In genomic region chrX:17736478-17736855, GRCh38 we compare ENCODE assay signal across 8 cellular contexts. TPM values are rescaled to one million over a fixed set of nuclear protein-coding genes. Genes with fewer than 3 reads are reported as not detected.
DNase-seq lines count a peak whose midpoint lies in the region; ATAC-seq and TF ChIP-seq lines count a peak whose summit lies in the region.

No MANE protein-coding gene starts in this region.

- ATAC-seq in HG03342 (IDR thresholded peaks at IDR 0.05; ENCODE audit: unreplicated experiment): no peak
- ATAC-seq in HG03135 (IDR thresholded peaks at IDR 0.05; ENCODE audit: unreplicated experiment): no peak
- no peak for ATAC-seq in HG03039 (IDR thresholded peaks at IDR 0.05; ENCODE audit: unreplicated experiment)

- no peak overlapping the region for H3K14ac ChIP-seq in neuronal stem cell (ENCODE audit: low read length)

- H3K4me1 Mint-ChIP-seq in CD4-positive, alpha-beta memory T cell: peaks cover 11 to 33% (median 21%) of the 10 kb centered on the region in 4 donors

- H2AK5ac ChIP-seq in neuronal stem cell (ENCODE audit: low read depth, low read length): no peak overlapping the region

- H3K4me2 ChIP-seq in neuronal stem cell (ENCODE audit: insufficient read depth, low read length, poor library complexity, severe bottlenecking): no peak overlapping the region

- H3K27me3 ChIP-seq in CD4-positive, alpha-beta memory T cell (ENCODE audit: insufficient read depth, low read length): no peaks in the 10 kb centered on the region
- H3K27me3 ChIP-seq in Peyer's patch (no peaks in the 10 kb centered on the region), endocrine pancreas (ENCODE audit: control insufficient read depth, insufficient read depth, low read length) (no peaks in the 10 kb centered on the region), neuronal stem cell (ENCODE audit: control insufficient read depth in 3 of 3, insufficient read depth in 3 of 3, low read depth in 1 of 3, low read length in 3 of 3) (no peaks in the 10 kb centered on the region)

- no peaks in the 10 kb centered on the region for H3K9me3 ChIP-seq in CD4-positive, alpha-beta memory T cell (ENCODE audit: control insufficient read depth in 1 of 2, low read length in 2 of 2)
- no peaks in the 10 kb centered on the region for H3K9me3 ChIP-seq in Peyer's patch
- no peaks in the 10 kb centered on the region for H3K9me3 ChIP-seq in endocrine pancreas (ENCODE audit: control insufficient read depth, low read length)
- H3K9me3 ChIP-seq in neuronal stem cell (replicated peaks in 1 of 2; ENCODE audit: control insufficient read depth in 2 of 2, insufficient read depth in 1 of 2, low read depth in 1 of 2, low read length in 2 of 2): no peaks in the 10 kb centered on the region

- no peak for TF ChIP-seq CTCF in Peyer's patch (IDR thresholded peaks at IDR 0.05)

- intact Hi-C loops in CD4-positive, alpha-beta memory T cell (cut with micrococcal nuclease): loop anchor here (5.0 to 10.0 kb wide), 3 partner anchors 936 to 1882 kb away; partner anchors contain the start of genes AP1S2, PHKA2 and RS1

- peaks cover 2% of the 10 kb centered on the region for H3K79me1 ChIP-seq in neuronal stem cell (ENCODE audit: low read depth, low read length)

- H4K91ac ChIP-seq in neuronal stem cell (ENCODE audit: low read depth, low read length, poor library complexity): no peak overlapping the region

- no peak overlapping the region for H2BK15ac ChIP-seq in neuronal stem cell (ENCODE audit: low read length)

- no peak for TF ChIP-seq POLR2A in Peyer's patch (IDR thresholded peaks at IDR 0.05)

- H2BK120ac ChIP-seq in neuronal stem cell (ENCODE audit: low read depth, low read length): no peak overlapping the region

- POLR2A ChIA-PET in CD4-positive, alpha-beta memory T cell (lab: Charles Lee; ENCODE audit: partially characterized antibody): no interaction called here

- peak overlapping the region; percentile 81 to 98 (median 90) for H3K27ac Mint-ChIP-seq in CD4-positive, alpha-beta memory T cell

- peak overlapping the region; percentile 83 to 97 (median 90) for H3K4me3 Mint-ChIP-seq in CD4-positive, alpha-beta memory T cell

- H3K4me1 ChIP-seq in CD4-positive, alpha-beta memory T cell (ENCODE audit: insufficient read depth, low read length): peaks cover 15% of the 10 kb centered on the region
- H3K4me1 ChIP-seq in Peyer's patch: no peaks in the 10 kb centered on the region
- no peaks in the 10 kb centered on the region for H3K4me1 ChIP-seq in endocrine pancreas (ENCODE audit: control insufficient read depth, insufficient read depth, low read length)
- peaks cover 3 to 15% of the 10 kb centered on the region in 2 donors for H3K4me1 ChIP-seq in neuronal stem cell (ENCODE audit: control insufficient read depth in 2 of 2, insufficient read depth in 1 of 2, low read depth in 1 of 2, low read length in 2 of 2)

- H3K36me3 Mint-ChIP-seq in CD4-positive, alpha-beta memory T cell: peaks cover 0 to 3% of the 10 kb centered on the region in 2 donors

- peaks cover 0 to 3% of the 10 kb centered on the region in 2 donors for H3K27me3 Mint-ChIP-seq in CD4-positive, alpha-beta memory T cell

- H3K36me3 ChIP-seq in CD4-positive, alpha-beta memory T cell (ENCODE audit: insufficient read depth, low read length): no peaks in the 10 kb centered on the region
- H3K36me3 ChIP-seq in Peyer's patch: no peaks in the 10 kb centered on the region
- H3K36me3 ChIP-seq in endocrine pancreas (ENCODE audit: control insufficient read depth, insufficient read depth, low read length): no peaks in the 10 kb centered on the region
- H3K36me3 ChIP-seq in neuronal stem cell (replicated peaks in 1 of 2; ENCODE audit: control insufficient read depth in 2 of 2, insufficient read depth in 2 of 2, low read length in 2 of 2): peaks cover 0 to 6% of the 10 kb centered on the region in 2 donors

- peak overlapping the region in 1 of 2 donors; percentile 50 for H3K4me3 ChIP-seq in CD4-positive, alpha-beta memory T cell (ENCODE audit: low read length in 2 of 2)
- peak overlapping the region; percentile 30 to 43 (median 37) for H3K4me3 ChIP-seq in Peyer's patch
- H3K4me3 ChIP-seq in endocrine pancreas (ENCODE audit: control insufficient read depth, insufficient read depth, low read length): peak overlapping the region; percentile 42
- peak overlapping the region; percentile 54 to 78 for H3K4me3 ChIP-seq in neuronal stem cell (ENCODE audit: low read length in 2 of 2)

- H3K4ac ChIP-seq in neuronal stem cell (ENCODE audit: low read length): no peak overlapping the region

- peaks cover 0 to 4% (median 0%) of the 10 kb centered on the region in 8 donors for H3K9me3 Mint-ChIP-seq in CD4-positive, alpha-beta memory T cell

- no peak overlapping the region for H4K8ac ChIP-seq in neuronal stem cell (ENCODE audit: low read depth, low read length)

- DNase-seq in CD4-positive, alpha-beta memory T cell: peak in 1 of 5 donors; percentile 2
- DNase-seq in Peyer's patch: no peak
- DNase-seq in neuronal stem cell (ENCODE audit: low spot score): no peak
- DNase-seq in hypothalamus (lab: John Stamatoyannopoulos, UW): no peak

- no CpG with 5 or more reads among the region's 5 CpGs for WGBS in neuronal stem cell (ENCODE audit: extremely low coverage in 2 of 2, insufficient read length in 2 of 2, insufficient replicate concordance in 1 of 2), 2 donors

- H3K23ac ChIP-seq in neuronal stem cell (ENCODE audit: low read depth, low read length, poor library complexity): no peak overlapping the region

- peak overlapping the region; percentile 51 for H3K27ac ChIP-seq in CD4-positive, alpha-beta memory T cell (ENCODE audit: low read depth, low read length)
- H3K27ac ChIP-seq in Peyer's patch (peak overlapping the region; percentile 44 to 97 (median 78)), neuronal stem cell (replicated peaks; ENCODE audit: low read length) (peak overlapping the region; percentile 69)

- H2BK12ac ChIP-seq in neuronal stem cell (ENCODE audit: low read length): no peak overlapping the region

- CTCF ChIA-PET in CD4-positive, alpha-beta memory T cell (lab: Charles Lee; ENCODE audit: partially characterized antibody): no interaction called here

- H2AFZ ChIP-seq in neuronal stem cell (ENCODE audit: low read length): peak overlapping the region; percentile 70

- H3K18ac ChIP-seq in neuronal stem cell (ENCODE audit: low read length): no peak overlapping the region

- H2BK5ac ChIP-seq in neuronal stem cell (ENCODE audit: low read length): no peak overlapping the region

- H3K9ac ChIP-seq in endocrine pancreas (ENCODE audit: control insufficient read depth, insufficient read depth, low read length) (no peak overlapping the region), neuronal stem cell (ENCODE audit: low read depth, low read length, poor library complexity) (no peak overlapping the region)

RNA-seq across cellular contexts. Expression of gene SCML1, which starts 0.8 kb away (rescaled TPM):
- total RNA-seq in CD4-positive, alpha-beta memory T cell: 10 to 100 TPM; 14.4 to 18.0 TPM
- 1 to 10 TPM; 1.6 to 2.4 TPM for polyA plus RNA-seq in CD4-positive, alpha-beta memory T cell
- total RNA-seq in Peyer's patch: 10 to 100 TPM; 14.0 to 20.6 (median 18.7) TPM
- 15.4 TPM for polyA plus RNA-seq in neuronal stem cell (2013, experiment 1 of 2)
- polyA plus RNA-seq in neuronal stem cell (2013, experiment 2 of 2): 15.7 TPM
